Comparison of ENCODE assay signal across 12 cellular contexts in the genomic region with DNA sequence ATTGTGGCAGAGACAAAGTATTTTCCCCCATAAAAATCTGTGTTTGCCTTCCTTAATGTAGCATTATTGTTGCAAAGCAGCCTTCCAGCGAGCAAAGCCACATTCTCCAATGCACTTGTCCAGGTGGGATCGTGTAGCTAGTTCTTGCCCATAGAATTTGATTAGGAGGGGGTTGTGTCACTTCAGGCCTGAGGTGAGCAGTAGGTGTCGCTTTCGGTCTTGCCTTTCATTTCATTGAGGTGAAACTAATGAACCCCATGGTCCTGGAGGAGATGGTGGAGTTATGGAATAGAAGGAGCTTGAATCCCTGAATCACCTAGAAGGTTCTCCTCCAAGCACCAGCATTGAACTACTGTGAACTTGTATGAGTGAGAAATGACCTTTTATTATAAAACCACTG.
DNase-seq lines count a peak whose midpoint lies in the region; TF ChIP-seq lines count a peak whose summit lies in the region.
"Had no signal": no experiment of that assay in that cellular context is flagged by ENCODE, and none has a peak within 500 bp of the region (broad histone marks: within the 10 kb centered on the region; RNA-seq: fewer than 3 reads in every experiment).

No MANE protein-coding gene starts in this region.

- H3K4me3 ChIP-seq in BJ (ENCODE audit: low read depth, low read length) (no peak overlapping the region), HEK293 (ENCODE audit: low read depth, low read length) (no peak overlapping the region), WERI-Rb-1 (ENCODE audit: low read depth, low read length) (no peak overlapping the region), transverse colon (no peak overlapping the region), A673 (ENCODE audit: low read depth, low read length, poor library complexity, severe bottlenecking) (no peak overlapping the region)
- no peak overlapping the region for H3K4me3 ChIP-seq in CD8-positive, alpha-beta memory T cell (ENCODE audit: low read length)

- no peaks in the 10 kb centered on the region for H3K9me3 ChIP-seq in HEK293 (ENCODE audit: control insufficient read depth, insufficient read depth, low read depth, low read length)
- no peaks in the 10 kb centered on the region for H3K9me3 ChIP-seq in WERI-Rb-1 (ENCODE audit: severe bottlenecking)
- H3K9me3 ChIP-seq in CD8-positive, alpha-beta memory T cell (ENCODE audit: low read length): no peaks in the 10 kb centered on the region
- H3K9me3 ChIP-seq in transverse colon: no peaks in the 10 kb centered on the region
- no peaks in the 10 kb centered on the region for H3K9me3 ChIP-seq in A673 (ENCODE audit: low read depth, low read length, poor library complexity, severe bottlenecking)

- H3K4me3 Mint-ChIP-seq in CD8-positive, alpha-beta memory T cell: no peak overlapping the region

- CTCF ChIA-PET in BJ (lab: Yijun Ruan, JAX) (interaction anchor here (1.3 to 1.4 kb wide), 2 partner anchors 12 to 555 kb away, joined by 3 read pairs; no protein-coding TSS in a partner anchor), HEK293 (lab: Yijun Ruan, JAX) (interaction anchor here (0.6 to 0.9 kb wide), 2 partner anchors 40 to 378 kb away, joined by 3 read pairs; no protein-coding TSS in a partner anchor), A673 (lab: Charles Lee) (no interaction called here)
- CTCF ChIA-PET in CD8-positive, alpha-beta memory T cell (lab: Charles Lee): no interaction called here

- H3K36me3 ChIP-seq in BJ (ENCODE audit: control insufficient read depth, insufficient read depth, low read length) (no peaks in the 10 kb centered on the region), HEK293 (ENCODE audit: control insufficient read depth in 2 of 2, insufficient read depth in 1 of 2, low read length in 2 of 2) (no peaks in the 10 kb centered on the region), WERI-Rb-1 (no peaks in the 10 kb centered on the region), transverse colon (no peaks in the 10 kb centered on the region), A673 (ENCODE audit: insufficient read depth, low read length, poor library complexity, severe bottlenecking) (no peaks in the 10 kb centered on the region)
- no peaks in the 10 kb centered on the region for H3K36me3 ChIP-seq in CD8-positive, alpha-beta memory T cell (ENCODE audit: insufficient read depth, low read length)

- no peaks in the 10 kb centered on the region for H3K4me1 Mint-ChIP-seq in CD8-positive, alpha-beta memory T cell

- no peak for TF ChIP-seq EP300 in transverse colon (IDR thresholded peaks at IDR 0.05; ENCODE audit: low read depth)

- H3K4me1 ChIP-seq in HEK293 (ENCODE audit: control insufficient read depth, insufficient read depth, low read length) (no peaks in the 10 kb centered on the region), transverse colon (no peaks in the 10 kb centered on the region), A673 (ENCODE audit: insufficient read depth, low read length, poor library complexity, severe bottlenecking) (no peaks in the 10 kb centered on the region)
- no peaks in the 10 kb centered on the region for H3K4me1 ChIP-seq in CD8-positive, alpha-beta memory T cell (ENCODE audit: insufficient read depth, low read length)

- 0 out of 2 replicates have a peak, but pooled peaks have one; percentile 11 for TF ChIP-seq CTCF in BJ (IDR thresholded peaks at IDR 0.05; ENCODE audit: insufficient read depth, low read depth, low read length)
- no peak for TF ChIP-seq CTCF in HEK293 (tag by site-specific recombination; IDR thresholded peaks at IDR 0.05)
- TF ChIP-seq CTCF in WERI-Rb-1 (IDR thresholded peaks at IDR 0.05; ENCODE audit: low read depth, low read length): no peak
- no peak for TF ChIP-seq CTCF in transverse colon (IDR thresholded peaks at IDR 0.05)
- TF ChIP-seq CTCF in A673 (conservative IDR thresholded peaks at IDR 0.05; ENCODE audit: low read depth, low read length): no peak

- in situ Hi-C loops in transverse colon (cut with MboI; ENCODE audit: low pct_ligation_motif_present in 1 of 4, low pct_unique_long_range_greater_than_20kb in 1 of 4, low sequenced_read_pairs in 3 of 4): no loop called here

- DNase-seq in BJ (ENCODE audit: low read depth): no peak
- peak; percentile 22 for DNase-seq in WERI-Rb-1
- peak; percentile 6 for DNase-seq in iris pigment epithelial cell (ENCODE audit: low read depth)
- DNase-seq in CD8-positive, alpha-beta memory T cell: no peak
- no peak for DNase-seq in DMS 273 treated with DMSO at 0.1 percent for 48 hours (lab: John Stamatoyannopoulos, UW)
- DNase-seq in transverse colon: no peak
- DNase-seq in A673 (ENCODE audit: low spot score): no peak
- DNase-seq: activated naive CD4-positive, alpha-beta T cell treated with Interleukin-2 at 50 U/mL for 16 hours; cortex of kidney; NCI-H1105 treated with DMSO at 0.1 percent for 48 hours; T-helper 9 cell had no signal

- no peaks in the 10 kb centered on the region for H3K36me3 Mint-ChIP-seq in CD8-positive, alpha-beta memory T cell

- no TSS peak for BruUV-seq in A673 (replicated peaks; lab: Mats Ljungman, UMichigan)

- WGBS in transverse colon (ENCODE audit: low coverage in 1 of 2), 2 donors: 74 to 80% methylated on average over 1 to 4 of the region's 4 CpGs

- no peaks in the 10 kb centered on the region for H3K27me3 Mint-ChIP-seq in CD8-positive, alpha-beta memory T cell

- H3K27ac ChIP-seq in HEK293 (ENCODE audit: extremely low read depth, low read depth, low read length) (no peak overlapping the region), WERI-Rb-1 (no peak overlapping the region), transverse colon (no peak overlapping the region), A673 (ENCODE audit: low read depth, low read length, poor library complexity, severe bottlenecking) (no peak overlapping the region)
- H3K27ac ChIP-seq in CD8-positive, alpha-beta memory T cell (ENCODE audit: low read depth, low read length): no peak overlapping the region

- H3K27me3 ChIP-seq in BJ (ENCODE audit: control insufficient read depth, insufficient read depth, low read length) (no peaks in the 10 kb centered on the region), WERI-Rb-1 (ENCODE audit: insufficient read depth, low read depth, severe bottlenecking) (no peaks in the 10 kb centered on the region), transverse colon (no peaks in the 10 kb centered on the region), A673 (replicated peaks; ENCODE audit: insufficient read depth, low read depth, low read length, poor library complexity) (no peaks in the 10 kb centered on the region)
- H3K27me3 ChIP-seq in CD8-positive, alpha-beta memory T cell (ENCODE audit: insufficient read depth, low read length, poor library complexity, severe bottlenecking): no peaks in the 10 kb centered on the region

- POLR2A ChIA-PET in BJ (lab: Charles Lee): no interaction called here
- POLR2A ChIA-PET in HEK293 (lab: Yijun Ruan, JAX): no interaction called here
- POLR2A ChIA-PET in CD8-positive, alpha-beta memory T cell (lab: Charles Lee): no interaction called here
- POLR2A ChIA-PET in A673 (lab: Charles Lee; ENCODE audit: low non-redundant PET): no interaction called here

- H3K9me3 Mint-ChIP-seq in CD8-positive, alpha-beta memory T cell: peaks cover 1 to 11% (median 3%) of the 10 kb centered on the region in 5 donors

- intact Hi-C loops in transverse colon (cut with DNase I; ENCODE audit: low total_unique reads) (no loop called here), A673 (cut with micrococcal nuclease; ENCODE audit: unreplicated experiment) (no loop called here)

- H3K27ac Mint-ChIP-seq in CD8-positive, alpha-beta memory T cell: no peak overlapping the region

- no peak for TF ChIP-seq POLR2A in transverse colon (IDR thresholded peaks at IDR 0.05)

TF ChIP-seq in HEK293, 187 proteins besides CTCF, POLR2A, EP300 and RAD21:
- TF ChIP-seq, protein P1, sequence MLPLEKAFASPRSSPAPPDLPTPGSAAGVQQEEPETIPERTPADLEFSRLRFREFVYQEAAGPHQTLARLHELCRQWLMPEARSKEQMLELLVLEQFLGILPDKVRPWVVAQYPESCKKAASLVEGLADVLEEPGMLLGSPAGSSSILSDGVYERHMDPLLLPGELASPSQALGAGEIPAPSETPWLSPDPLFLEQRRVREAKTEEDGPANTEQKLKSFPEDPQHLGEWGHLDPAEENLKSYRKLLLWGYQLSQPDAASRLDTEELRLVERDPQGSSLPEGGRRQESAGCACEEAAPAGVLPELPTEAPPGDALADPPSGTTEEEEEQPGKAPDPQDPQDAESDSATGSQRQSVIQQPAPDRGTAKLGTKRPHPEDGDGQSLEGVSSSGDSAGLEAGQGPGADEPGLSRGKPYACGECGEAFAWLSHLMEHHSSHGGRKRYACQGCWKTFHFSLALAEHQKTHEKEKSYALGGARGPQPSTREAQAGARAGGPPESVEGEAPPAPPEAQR (tag by site-specific recombination; IDR thresholded peaks at IDR 0.05): no peak
- TF ChIP-seq ZNF654 (tag by site-specific recombination; IDR thresholded peaks at IDR 0.05; ENCODE audit: low read depth): peak; percentile 32; the same call in 1 of the 2 replicates

Comparison
In these comparisons a context has a peak if more than half of its experiments do, and no peak if none do; other contexts are left out.
1. DNase-seq: peak in WERI-Rb-1 (single experiment) and iris pigment epithelial cell (single experiment); none in BJ (single experiment), CD8-positive, alpha-beta memory T cell (0 of 5), DMS 273 treated with DMSO at 0.1 percent for 48 hours (single experiment), transverse colon (single experiment) and A673 (single experiment).
2. CTCF ChIA-PET loops: an anchor here in BJ (1.3 to 1.4 kb wide) and HEK293 (0.6 to 0.9 kb wide); none called in CD8-positive, alpha-beta memory T cell and A673.